Comparison of ENCODE assay signal across 18 cellular contexts in genomic region chr1:213996320-213997022, GRCh38. TPM values are rescaled to one million over a fixed set of nuclear protein-coding genes. Genes with fewer than 3 reads are reported as not detected.
A peak's percentile ranks its signal among the peaks of the same experiment; 100 is the strongest.
DNase-seq lines count a peak whose midpoint lies in the region; ATAC-seq and TF ChIP-seq lines count a peak whose summit lies in the region.
"Had no signal": no experiment of that assay in that cellular context is flagged by ENCODE, and none has a peak within 500 bp of the region (broad histone marks: within the 10 kb centered on the region; RNA-seq: fewer than 3 reads in every experiment).

No MANE protein-coding gene starts in this region.

- H3K27ac ChIP-seq in SK-N-SH (ENCODE audit: low read depth in 2 of 2, low read length in 1 of 2), result peak overlapping the region in 1 of 2 experiments; percentile 16; a peak in 1 of 4 replicates
- H3K27ac ChIP-seq: KMS-11 had no signal

- H3K27ac Mint-ChIP-seq in nephron (peak overlapping the region; percentile 27 to 87 (median 64)), natural killer cell (no peak overlapping the region)
- H3K27ac Mint-ChIP-seq: CD8-positive, alpha-beta T cell; immature natural killer cell; stimulated activated naive B cell treated with anti-CD40 and anti-IgM and Interleukin-4, amounts not matched to agents 10 μg/mL and 1 μg/mL and 100 μg/mL, for 72 hours had no signal

- peaks cover 0 to 22% of the 10 kb centered on the region in 2 experiments for H3K36me3 ChIP-seq in SK-N-SH (replicated peaks in 1 of 2; ENCODE audit: control insufficient read depth in 1 of 2, insufficient read depth in 2 of 2, low read length in 1 of 2)

- H3K9me2 ChIP-seq in SK-N-SH, result no peaks in the 10 kb centered on the region

- H3K36me3 Mint-ChIP-seq in nephron (ENCODE audit: low read depth), result peaks cover 20% of the 10 kb centered on the region
- no peaks in the 10 kb centered on the region for H3K36me3 Mint-ChIP-seq in natural killer cell
- H3K36me3 Mint-ChIP-seq: CD8-positive, alpha-beta T cell; immature natural killer cell; stimulated activated naive B cell treated with anti-CD40 and anti-IgM and Interleukin-4, amounts not matched to agents 10 μg/mL and 1 μg/mL and 100 μg/mL, for 72 hours had no signal

- H3K4me3 ChIP-seq in fibroblast of mammary gland (ENCODE audit: control insufficient read depth, low read depth, low read length) (no peak overlapping the region), SK-N-SH (ENCODE audit: low read depth in 2 of 2, low read length in 1 of 2) (no peak overlapping the region)

- H2AFZ ChIP-seq in SK-N-SH (ENCODE audit: low read depth), result no peak overlapping the region

- H3K9me3 Mint-ChIP-seq in nephron (peaks cover 6% of the 10 kb centered on the region), natural killer cell (no peaks in the 10 kb centered on the region)
- H3K9me3 Mint-ChIP-seq: CD8-positive, alpha-beta T cell had no signal

- POLR2A ChIA-PET in SK-N-SH (lab: Yijun Ruan, JAX), result no interaction called here

- CTCF ChIA-PET in SK-N-SH (lab: Yijun Ruan, JAX), result interaction anchor here (0.7 kb wide), 1 partner anchor 875 kb away, joined by 3 read pairs; no protein-coding TSS in a partner anchor

- H3K9ac ChIP-seq in SK-N-SH, result no peak overlapping the region
- H3K9ac ChIP-seq: KMS-11 had no signal

- peak; percentile 63 for ATAC-seq in Right ventricle myocardium inferior
- ATAC-seq in natural killer cell, result no peak
- ATAC-seq: CD8-positive, alpha-beta T cell; stimulated activated naive B cell treated with anti-CD40 and anti-IgM and Interleukin-4, amounts not matched to agents 10 μg/mL and 1 μg/mL and 100 μg/mL, for 72 hours had no signal

- no peaks in the 10 kb centered on the region for H3K27me3 ChIP-seq in SK-N-SH (ENCODE audit: insufficient read depth)

- DNase-seq in Right ventricle myocardium inferior (ENCODE audit: missing footprints) (no peak), cardiac septum (ENCODE audit: low spot score) (no peak), fibroblast of mammary gland (ENCODE audit: low read depth) (peak; percentile 17), SK-N-SH (no peak), natural killer cell (no peak), NCI-H1436 treated with DMSO at 0.1 percent for 48 hours (lab: John Stamatoyannopoulos, UW) (no peak)
- no peak for DNase-seq in activated naive CD4-positive, alpha-beta T cell treated with anti-CD3 and anti-CD28 coated beads, Interleukin-2, amount 50 U/mL, for 16 hours
- DNase-seq: 8988T; activated CD4-positive, CD25-positive, alpha-beta regulatory T cell; CD8-positive, alpha-beta T cell; GDM1; immature natural killer cell; NCI-H2081 treated with DMSO at 0.1 percent for 48 hours; retina; stimulated activated CD4-positive, alpha-beta T cell treated with anti-CD3 and anti-CD28 coated beads, Interleukin-4, amount 100 ng/mL, for 4 hours; stimulated activated naive B cell treated with anti-CD40 and anti-IgM and Interleukin-4, amounts not matched to agents 10 μg/mL and 1 μg/mL and 100 μg/mL, for 72 hours had no signal

- peaks cover 0 to 35% of the 10 kb centered on the region in 2 experiments; a peak in 2 of 4 replicates for H3K4me1 ChIP-seq in SK-N-SH (ENCODE audit: control insufficient read depth in 1 of 2, insufficient read depth in 2 of 2, low read depth in 1 of 2, low read length in 1 of 2)

- TF ChIP-seq CTCF in fibroblast of mammary gland (conservative IDR thresholded peaks at IDR 0.05; ENCODE audit: control insufficient read depth, insufficient read depth, low read depth, low read length) (no peak), nephron (IDR thresholded peaks at IDR 0.05; ENCODE audit: unreplicated experiment in 3 of 3) (no peak), SK-N-SH (IDR thresholded peaks at IDR 0.05) (no peak), natural killer cell (IDR thresholded peaks at IDR 0.05) (no peak)

- H3K4me3 Mint-ChIP-seq in nephron (peak overlapping the region in 1 of 3 experiments; percentile 31), natural killer cell (no peak overlapping the region)
- H3K4me3 Mint-ChIP-seq: CD8-positive, alpha-beta T cell; immature natural killer cell; stimulated activated naive B cell treated with anti-CD40 and anti-IgM and Interleukin-4, amounts not matched to agents 10 μg/mL and 1 μg/mL and 100 μg/mL, for 72 hours had no signal

- no peak overlapping the region for H3K4me2 ChIP-seq in SK-N-SH
- H3K4me2 ChIP-seq: KMS-11 had no signal

- no peaks in the 10 kb centered on the region for H4K20me1 ChIP-seq in SK-N-SH (ENCODE audit: insufficient read depth)

- no peaks in the 10 kb centered on the region for H3K79me2 ChIP-seq in SK-N-SH (ENCODE audit: insufficient read depth)

- intact Hi-C loops in Right ventricle myocardium inferior (cut with DNase I), result no loop called here
- intact Hi-C loops in cardiac septum (cut with DNase I), result no loop called here
- intact Hi-C loops in natural killer cell (cut with micrococcal nuclease), result no loop called here

- no peak for TF ChIP-seq EP300 in SK-N-SH (IDR thresholded peaks at IDR 0.05; ENCODE audit: borderline replicate concordance in 1 of 2, low read depth in 1 of 2, low read length in 1 of 2)

- peaks cover 42% of the 10 kb centered on the region for H3K27me3 Mint-ChIP-seq in nephron (ENCODE audit: low read depth)
- H3K27me3 Mint-ChIP-seq in natural killer cell (ENCODE audit: low read depth in 2 of 2), result peaks cover 8 to 22% of the 10 kb centered on the region in 2 donors

- H3K4me1 Mint-ChIP-seq in nephron (peaks cover 13% of the 10 kb centered on the region), natural killer cell (no peaks in the 10 kb centered on the region)
- H3K4me1 Mint-ChIP-seq: immature natural killer cell; stimulated activated naive B cell treated with anti-CD40 and anti-IgM and Interleukin-4, amounts not matched to agents 10 μg/mL and 1 μg/mL and 100 μg/mL, for 72 hours had no signal

- 60% methylated on average over 13 of the region's 13 CpGs for WGBS in SK-N-SH (ENCODE audit: low lambda C conversion rate)

- no peak for TF ChIP-seq RAD21 in SK-N-SH (IDR thresholded peaks at IDR 0.05; ENCODE audit: low read length)

- H3K9me3 ChIP-seq in SK-N-SH, result no peaks in the 10 kb centered on the region

- H3F3A ChIP-seq in SK-N-SH (replicated peaks; ENCODE audit: insufficient read depth), result no peaks in the 10 kb centered on the region

TF ChIP-seq in SK-N-SH, 30 proteins besides CTCF, POLR2A, EP300 and RAD21:
- TF ChIP-seq TAF1 (IDR thresholded peaks at IDR 0.05; ENCODE audit: borderline replicate concordance, low read depth, low read length) (no peak), IRF3 (IDR thresholded peaks at IDR 0.05; ENCODE audit: low read depth, low read length) (no peak), POLR2AphosphoS5 (IDR thresholded peaks at IDR 0.05; ENCODE audit: low read depth, low read length) (no peak), NFIC (IDR thresholded peaks at IDR 0.05; ENCODE audit: borderline replicate concordance) (no peak), GABPA (IDR thresholded peaks at IDR 0.05; ENCODE audit: low read depth) (no peak), FOXM1 (IDR thresholded peaks at IDR 0.05; ENCODE audit: low read depth) (no peak)

RNA-seq across cellular contexts. Expression of gene PROX1, which starts 8.7 kb away (rescaled TPM):
- 82.9 TPM for total RNA-seq in Right ventricle myocardium inferior
- 110 TPM for total RNA-seq in cardiac septum
- polyA plus RNA-seq in SK-N-SH (2012; rRNA removed), result 0.25 and 0.45 TPM in 2 replicates
- 0.55 and 0.71 TPM in 2 replicates for polyA plus RNA-seq in SK-N-SH (2012; cell fraction: cytosol; rRNA removed)
- 0.45 and 0.51 TPM in 2 replicates for polyA plus RNA-seq in SK-N-SH (2012; cell fraction: nucleus; rRNA removed)
- total RNA-seq in natural killer cell, result not detected
- total RNA-seq: CD8-positive, alpha-beta T cell had no signal
- polyA plus RNA-seq: immature natural killer cell had no signal

Comparison
In these comparisons a context has a peak if more than half of its experiments do, and no peak if none do; other contexts are left out.
1. H3K27ac Mint-ChIP-seq: peak in nephron (3 of 3); none in natural killer cell (0 of 2).
2. RNA of gene PROX1, which starts 8.7 kb away (total RNA-seq): 110 TPM in cardiac septum (single experiment) and 82.9 TPM in Right ventricle myocardium inferior (single experiment); not detected in natural killer cell; every median in the first group is over 10 times any median in the second.